ENCODE assay signal across 1 cellular context in the genomic region with DNA sequence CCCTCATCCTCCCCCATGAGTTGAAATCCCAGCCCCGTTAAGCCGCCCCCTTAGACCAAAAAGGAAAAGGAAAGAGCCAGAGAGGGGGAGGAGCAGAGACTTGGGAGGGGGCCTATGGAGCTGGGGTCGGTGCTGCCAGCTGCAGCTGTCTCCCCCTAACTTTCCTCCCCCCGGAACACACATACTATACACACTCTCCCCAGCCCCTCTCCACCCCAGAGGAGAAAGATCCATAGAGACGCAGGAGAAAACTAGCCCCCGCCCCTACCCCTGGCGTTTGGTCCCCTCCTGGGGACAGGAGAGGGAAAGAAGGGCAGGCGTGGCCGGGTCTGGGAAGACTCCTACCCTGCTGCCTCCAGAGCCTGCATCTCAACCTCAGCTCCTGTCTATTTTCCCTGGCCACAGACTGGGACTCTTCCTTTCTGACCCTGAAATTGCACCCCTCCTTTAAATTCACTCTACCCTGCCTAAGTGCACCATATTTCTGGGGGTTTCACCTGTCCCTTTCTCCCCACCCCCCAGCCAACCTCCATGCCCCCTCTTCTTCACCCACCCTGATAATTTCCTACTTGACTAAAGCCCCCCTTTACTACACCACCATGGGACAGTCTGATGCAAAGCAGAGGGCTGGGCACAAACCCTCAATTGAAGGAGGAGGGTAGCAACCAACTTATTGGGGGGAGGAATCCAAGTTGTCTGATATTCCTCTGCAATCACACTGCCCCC.
TF ChIP-seq lines count a peak whose summit lies in the region.

No MANE protein-coding gene starts in this region.

TF ChIP-seq in K562, 482 proteins besides CTCF, POLR2A, EP300 and RAD21:
- TF ChIP-seq KAT7 (CRISPR knock-in tag; IDR thresholded peaks at IDR 0.05; ENCODE audit: borderline replicate concordance) (0 out of 2 replicates have a peak, but pooled peaks have one; percentile 37), DACH1 (IDR thresholded peaks at IDR 0.05; ENCODE audit: partially characterized antibody) (no peak), TCFL5 (CRISPR knock-in tag; conservative IDR thresholded peaks at IDR 0.05) (no peak)
- TF ChIP-seq, protein P1, sequence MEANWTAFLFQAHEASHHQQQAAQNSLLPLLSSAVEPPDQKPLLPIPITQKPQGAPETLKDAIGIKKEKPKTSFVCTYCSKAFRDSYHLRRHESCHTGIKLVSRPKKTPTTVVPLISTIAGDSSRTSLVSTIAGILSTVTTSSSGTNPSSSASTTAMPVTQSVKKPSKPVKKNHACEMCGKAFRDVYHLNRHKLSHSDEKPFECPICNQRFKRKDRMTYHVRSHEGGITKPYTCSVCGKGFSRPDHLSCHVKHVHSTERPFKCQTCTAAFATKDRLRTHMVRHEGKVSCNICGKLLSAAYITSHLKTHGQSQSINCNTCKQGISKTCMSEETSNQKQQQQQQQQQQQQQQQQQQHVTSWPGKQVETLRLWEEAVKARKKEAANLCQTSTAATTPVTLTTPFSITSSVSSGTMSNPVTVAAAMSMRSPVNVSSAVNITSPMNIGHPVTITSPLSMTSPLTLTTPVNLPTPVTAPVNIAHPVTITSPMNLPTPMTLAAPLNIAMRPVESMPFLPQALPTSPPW (CRISPR knock-in tag; IDR thresholded peaks at IDR 0.05), result peak; percentile 21; the same call in 1 of the 2 replicates
- TF ChIP-seq, protein P2, sequence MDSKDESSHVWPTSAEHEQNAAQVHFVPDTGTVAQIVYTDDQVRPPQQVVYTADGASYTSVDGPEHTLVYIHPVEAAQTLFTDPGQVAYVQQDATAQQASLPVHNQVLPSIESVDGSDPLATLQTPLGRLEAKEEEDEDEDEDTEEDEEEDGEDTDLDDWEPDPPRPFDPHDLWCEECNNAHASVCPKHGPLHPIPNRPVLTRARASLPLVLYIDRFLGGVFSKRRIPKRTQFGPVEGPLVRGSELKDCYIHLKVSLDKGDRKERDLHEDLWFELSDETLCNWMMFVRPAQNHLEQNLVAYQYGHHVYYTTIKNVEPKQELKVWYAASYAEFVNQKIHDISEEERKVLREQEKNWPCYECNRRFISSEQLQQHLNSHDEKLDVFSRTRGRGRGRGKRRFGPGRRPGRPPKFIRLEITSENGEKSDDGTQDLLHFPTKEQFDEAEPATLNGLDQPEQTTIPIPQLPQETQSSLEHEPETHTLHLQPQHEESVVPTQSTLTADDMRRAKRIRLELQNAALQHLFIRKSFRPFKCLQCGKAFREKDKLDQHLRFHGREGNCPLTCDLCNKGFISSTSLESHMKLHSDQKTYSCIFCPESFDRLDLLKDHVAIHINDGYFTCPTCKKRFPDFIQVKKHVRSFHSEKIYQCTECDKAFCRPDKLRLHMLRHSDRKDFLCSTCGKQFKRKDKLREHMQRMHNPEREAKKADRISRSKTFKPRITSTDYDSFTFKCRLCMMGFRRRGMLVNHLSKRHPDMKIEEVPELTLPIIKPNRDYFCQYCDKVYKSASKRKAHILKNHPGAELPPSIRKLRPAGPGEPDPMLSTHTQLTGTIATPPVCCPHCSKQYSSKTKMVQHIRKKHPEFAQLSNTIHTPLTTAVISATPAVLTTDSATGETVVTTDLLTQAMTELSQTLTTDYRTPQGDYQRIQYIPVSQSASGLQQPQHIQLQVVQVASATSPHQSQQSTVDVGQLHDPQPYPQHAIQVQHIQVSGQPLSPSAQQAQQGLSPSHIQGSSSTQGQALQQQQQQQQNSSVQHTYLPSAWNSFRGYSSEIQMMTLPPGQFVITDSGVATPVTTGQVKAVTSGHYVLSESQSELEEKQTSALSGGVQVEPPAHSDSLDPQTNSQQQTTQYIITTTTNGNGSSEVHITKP (IDR thresholded peaks at IDR 0.05; ENCODE audit: partially characterized antibody), result peak; percentile 81
